Comparison of ENCODE assay signal across 31 cellular contexts in the genomic region with DNA sequence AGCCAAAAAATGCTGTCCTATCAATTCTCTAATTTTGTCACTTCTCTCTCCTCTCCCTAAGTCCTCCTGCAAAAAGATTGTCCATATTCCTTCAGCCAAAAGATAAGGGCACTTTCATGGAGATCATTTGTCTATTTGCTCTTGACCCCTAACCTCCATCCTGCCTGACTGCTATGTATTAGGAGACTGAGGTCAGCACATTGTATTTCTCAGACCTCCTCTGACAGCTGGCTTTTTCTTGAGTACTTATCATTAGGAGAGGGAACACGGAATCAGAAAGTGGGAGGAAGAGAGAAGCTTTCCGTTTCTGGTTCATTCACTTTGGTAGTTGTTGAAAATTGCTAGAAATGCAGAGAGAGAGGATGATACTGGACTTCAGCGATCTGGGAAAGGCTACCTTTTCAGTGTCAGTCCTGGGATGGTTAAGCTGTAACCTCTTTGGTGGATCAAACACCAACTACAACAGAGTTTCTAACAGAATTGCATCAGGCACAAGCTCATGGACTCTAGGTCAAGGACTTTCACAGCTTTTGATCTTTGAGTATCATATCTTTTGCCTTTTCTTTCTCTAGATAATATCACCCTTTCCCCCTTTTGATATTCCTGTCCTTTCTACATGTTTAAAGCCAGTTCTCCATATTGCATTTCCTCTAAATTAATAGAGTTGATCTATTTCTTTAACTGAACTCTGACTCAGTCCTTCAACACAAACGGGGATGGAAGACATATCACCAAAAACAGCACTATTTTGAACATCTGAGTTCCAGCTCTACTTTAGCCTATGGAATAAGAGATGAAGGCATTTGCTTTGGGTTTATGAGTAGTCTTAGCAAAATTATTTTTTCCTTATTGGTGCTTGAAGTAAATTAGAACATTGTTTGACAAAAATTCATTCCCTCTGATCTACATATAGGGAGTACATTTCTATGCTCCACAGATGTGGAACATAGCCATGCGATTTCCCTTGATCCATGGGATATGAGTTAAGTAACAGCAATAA.
"Had no signal": no experiment of that assay in that cellular context is flagged by ENCODE, and none has a peak within 500 bp of the region (broad histone marks: within the 10 kb centered on the region; RNA-seq: fewer than 3 reads in every experiment).

No MANE protein-coding gene starts in this region.

- H3K9me3 ChIP-seq: ascending aorta, breast epithelium had no signal

- H3K9me3 Mint-ChIP-seq: activated B cell treated with CpG ODN at 0.5 μM for 24 hours; activated CD8-positive, alpha-beta T cell treated with anti-CD3 and anti-CD28 coated beads for 36 hours; activated naive CD4-positive, alpha-beta T cell treated with anti-CD3 and anti-CD28 coated beads, Interleukin-2, amount 50 U/mL, for 24 hours; activated naive CD8-positive, alpha-beta T cell treated with anti-CD3 and anti-CD28 coated beads for 36 hours; activated naive CD8-positive, alpha-beta T cell treated with anti-CD3 and anti-CD28 coated beads, Interleukin-2, amount 50 U/mL, for 24 hours; activated T-helper 1 cell treated with anti-CD3 and anti-CD28 coated beads, Interleukin-12 subunit alpha, Interleukin-12 subunit beta, Interleukin-2, Interleukin-4 antibody, amounts not matched to agents 30 ng/mL and 10 ng/mL and 1 ng/mL, durations not matched to agents 14 hours and 24 hours and 36 hours; activated T-helper 2 cell treated with anti-CD3 and anti-CD28 coated beads, Interferon-gamma antibody, Interleukin-2, Interleukin-4, amounts not matched to agents 10 μg/mL and 5 μg/mL and 100 μg/mL, durations not matched to agents 14 hours and 24 hours and 36 hours had no signal

- H3K4me3 ChIP-seq: ascending aorta, breast epithelium, coronary artery, dorsolateral prefrontal cortex had no signal

- H3K27me3 Mint-ChIP-seq: activated B cell treated with CpG ODN at 0.5 μM for 24 hours; activated CD8-positive, alpha-beta T cell treated with anti-CD3 and anti-CD28 coated beads for 36 hours; activated naive CD4-positive, alpha-beta T cell treated with anti-CD3 and anti-CD28 coated beads, Interleukin-2, amount 50 U/mL, for 24 hours; activated naive CD8-positive, alpha-beta T cell treated with anti-CD3 and anti-CD28 coated beads for 36 hours; activated naive CD8-positive, alpha-beta T cell treated with anti-CD3 and anti-CD28 coated beads, Interleukin-2, amount 50 U/mL, for 24 hours; brain; central memory CD8-positive, alpha-beta T cell; dendritic cell treated with granulocyte-macrophage colony-stimulating factor and Interleukin-4, amounts not matched to agents 40 ng/mL and 50 ng/mL, for 4 days had no signal

- DNase-seq: activated B cell treated with CpG ODN at 0.5 μM for 24 hours; activated CD4-positive, alpha-beta T cell treated with anti-CD3 and anti-CD28 coated beads for 48 hours; activated CD4-positive, alpha-beta T cell treated with anti-CD3 and anti-CD28 coated beads, Interleukin-2, amount 50 U/mL, for 1 hour; activated CD4-positive, alpha-beta T cell treated with anti-CD3 and anti-CD28 coated beads, Interleukin-2, amount 50 U/mL, for 48 hours; activated CD8-positive, alpha-beta memory T cell treated with anti-CD3 and anti-CD28 coated beads for 24 hours; activated CD8-positive, alpha-beta memory T cell treated with anti-CD3 and anti-CD28 coated beads, Interleukin-2, amount 50 U/mL, for 4 hours; activated CD8-positive, alpha-beta T cell treated with anti-CD3 and anti-CD28 coated beads for 36 hours; activated effector memory CD4-positive, alpha-beta T cell treated with anti-CD3 and anti-CD28 coated beads, Interleukin-2, amount 50 U/mL, for 16 hours; activated naive CD4-positive, alpha-beta T cell treated with anti-CD3 and anti-CD28 coated beads for 36 hours; activated naive CD8-positive, alpha-beta T cell treated with anti-CD3 and anti-CD28 coated beads for 36 hours; activated naive CD8-positive, alpha-beta T cell treated with anti-CD3 and anti-CD28 coated beads, Interleukin-2, amount 50 U/mL, for 24 hours; activated T-cell treated with anti-CD3 and anti-CD28 coated beads, Interleukin-2, amount 50 U/mL, for 1 hour; activated T-cell treated with anti-CD3 and anti-CD28 coated beads, Interleukin-2, amount 50 U/mL, for 48 hours; dorsolateral prefrontal cortex; effector memory CD4-positive, alpha-beta T cell; endodermal cell; foreskin fibroblast; head of caudate nucleus; T-helper 2 cell had no signal

- H3K27ac Mint-ChIP-seq: activated B cell treated with CpG ODN at 0.5 μM for 24 hours; activated CD8-positive, alpha-beta T cell treated with anti-CD3 and anti-CD28 coated beads for 36 hours; activated naive CD4-positive, alpha-beta T cell treated with anti-CD3 and anti-CD28 coated beads for 36 hours; activated naive CD4-positive, alpha-beta T cell treated with anti-CD3 and anti-CD28 coated beads, Interleukin-2, amount 50 U/mL, for 24 hours; activated naive CD8-positive, alpha-beta T cell treated with anti-CD3 and anti-CD28 coated beads for 36 hours; activated naive CD8-positive, alpha-beta T cell treated with anti-CD3 and anti-CD28 coated beads, Interleukin-2, amount 50 U/mL, for 24 hours; activated T-helper 1 cell treated with anti-CD3 and anti-CD28 coated beads, Interleukin-12 subunit alpha, Interleukin-12 subunit beta, Interleukin-2, Interleukin-4 antibody, amounts not matched to agents 30 ng/mL and 10 ng/mL and 1 ng/mL, durations not matched to agents 14 hours and 24 hours and 36 hours; activated T-helper 2 cell treated with anti-CD3 and anti-CD28 coated beads, Interferon-gamma antibody, Interleukin-2, Interleukin-4, amounts not matched to agents 10 μg/mL and 5 μg/mL and 100 μg/mL, durations not matched to agents 14 hours and 24 hours and 36 hours; brain; dendritic cell treated with granulocyte-macrophage colony-stimulating factor and Interleukin-4, amounts not matched to agents 40 ng/mL and 50 ng/mL, for 4 days; endodermal cell had no signal

- H3K27me3 ChIP-seq: ascending aorta, breast epithelium, dorsolateral prefrontal cortex had no signal

- H3K4me1 ChIP-seq: ascending aorta, breast epithelium had no signal

- H3K27ac ChIP-seq: ascending aorta, breast epithelium, coronary artery, dorsolateral prefrontal cortex, VCaP had no signal

- H3K4me3 Mint-ChIP-seq: activated B cell treated with CpG ODN at 0.5 μM for 24 hours; activated CD8-positive, alpha-beta T cell treated with anti-CD3 and anti-CD28 coated beads for 36 hours; activated naive CD4-positive, alpha-beta T cell treated with anti-CD3 and anti-CD28 coated beads for 36 hours; activated naive CD4-positive, alpha-beta T cell treated with anti-CD3 and anti-CD28 coated beads, Interleukin-2, amount 50 U/mL, for 24 hours; activated naive CD8-positive, alpha-beta T cell treated with anti-CD3 and anti-CD28 coated beads for 36 hours; activated naive CD8-positive, alpha-beta T cell treated with anti-CD3 and anti-CD28 coated beads, Interleukin-2, amount 50 U/mL, for 24 hours; activated T-helper 1 cell treated with anti-CD3 and anti-CD28 coated beads, Interleukin-12 subunit alpha, Interleukin-12 subunit beta, Interleukin-2, Interleukin-4 antibody, amounts not matched to agents 30 ng/mL and 10 ng/mL and 1 ng/mL, durations not matched to agents 14 hours and 24 hours and 36 hours; brain; central memory CD8-positive, alpha-beta T cell; dendritic cell treated with granulocyte-macrophage colony-stimulating factor and Interleukin-4, amounts not matched to agents 40 ng/mL and 50 ng/mL, for 4 days; endodermal cell had no signal

- H3K4me1 Mint-ChIP-seq: activated B cell treated with CpG ODN at 0.5 μM for 24 hours; activated naive CD4-positive, alpha-beta T cell treated with anti-CD3 and anti-CD28 coated beads, Interleukin-2, amount 50 U/mL, for 24 hours; activated naive CD8-positive, alpha-beta T cell treated with anti-CD3 and anti-CD28 coated beads for 36 hours; activated naive CD8-positive, alpha-beta T cell treated with anti-CD3 and anti-CD28 coated beads, Interleukin-2, amount 50 U/mL, for 24 hours; brain; central memory CD8-positive, alpha-beta T cell; endodermal cell had no signal

- H3K36me3 ChIP-seq: ascending aorta, breast epithelium had no signal

- ATAC-seq: activated CD4-positive, CD25-positive, alpha-beta regulatory T cell treated with anti-CD3 and anti-CD28 coated beads, Interleukin-2, amount 50 U/mL, for 24 hours; activated CD8-positive, alpha-beta T cell treated with anti-CD3 and anti-CD28 coated beads for 36 hours; activated naive CD8-positive, alpha-beta T cell treated with anti-CD3 and anti-CD28 coated beads, Interleukin-2, amount 50 U/mL, for 24 hours; esophagus mucosa had no signal

- H3K36me3 Mint-ChIP-seq: activated naive CD4-positive, alpha-beta T cell treated with anti-CD3 and anti-CD28 coated beads, Interleukin-2, amount 50 U/mL, for 24 hours; brain had no signal
